Comparison of ENCODE assay signal across 19 cellular contexts in genomic region chr9:117135481-117135880, GRCh38.
"Had no signal": no experiment of that assay in that cellular context is flagged by ENCODE, and none has a peak within 500 bp of the region (broad histone marks: within the 10 kb centered on the region; RNA-seq: fewer than 3 reads in every experiment).

No MANE protein-coding gene starts in this region.

- H3K4me1 ChIP-seq: left ventricle myocardium inferior, spleen, testis, transverse colon had no signal

- H3K27ac ChIP-seq: left ventricle myocardium inferior, neutrophil, spleen, testis, transverse colon had no signal

- H3K9me3 ChIP-seq: left ventricle myocardium inferior, neutrophil, spleen, testis, transverse colon had no signal

- H3K4me3 Mint-ChIP-seq: immature natural killer cell; natural killer cell treated with Interleukin-12 subunit alpha and Interleukin-12 subunit beta and Interleukin-15 and Interleukin-18, amount 100 ng/mL, for 72 hours; stimulated activated memory B cell treated with anti-CD40 and anti-IgM and Interleukin-4, amounts not matched to agents 10 μg/mL and 1 μg/mL and 100 μg/mL, for 72 hours; stimulated activated naive CD8-positive, alpha-beta T cell treated with anti-CD3 and anti-CD28 coated beads, Interleukin-15, Interleukin-2, amounts not matched to agents 100 ng/mL and 50 ng/mL, for 24 hours had no signal

- H3K4me3 ChIP-seq: left ventricle myocardium inferior, lung, spleen, testis, transverse colon had no signal

- H3K27me3 Mint-ChIP-seq: natural killer cell treated with Interleukin-12 subunit alpha and Interleukin-12 subunit beta and Interleukin-15 and Interleukin-18, amount 100 ng/mL, for 72 hours; stimulated activated memory B cell treated with anti-CD40 and anti-IgM and Interleukin-4, amounts not matched to agents 10 μg/mL and 1 μg/mL and 100 μg/mL, for 72 hours; stimulated activated naive CD8-positive, alpha-beta T cell treated with anti-CD3 and anti-CD28 coated beads, Interleukin-15, Interleukin-2, amounts not matched to agents 100 ng/mL and 50 ng/mL, for 24 hours had no signal

- ATAC-seq: esophagus mucosa; natural killer cell treated with Interleukin-12 subunit alpha and Interleukin-12 subunit beta and Interleukin-15 and Interleukin-18, amount 100 ng/mL, for 72 hours; sciatic nerve; stimulated activated memory B cell treated with anti-CD40 and anti-IgM and Interleukin-4, amounts not matched to agents 10 μg/mL and 1 μg/mL and 100 μg/mL, for 72 hours had no signal

- H3K36me3 ChIP-seq: left ventricle myocardium inferior, neutrophil, spleen, transverse colon had no signal

- DNase-seq: cortex of kidney; effector memory CD4-positive, alpha-beta T cell; immature natural killer cell; left ventricle myocardium inferior; mesenchymal stem cell; midbrain; spleen; stimulated activated CD4-positive, alpha-beta T cell treated with anti-CD3 and anti-CD28 coated beads, Interleukin-15, amount 100 ng/mL, for 24 hours; stimulated activated CD4-positive, alpha-beta T cell treated with anti-CD3 and anti-CD28 coated beads, Interleukin-1b, Interleukin-23, amount 100 ng/mL, for 48 hours; stimulated activated CD4-positive, alpha-beta T cell treated with anti-CD3 and anti-CD28 coated beads, Interleukin-4, amount 100 ng/mL, for 24 hours; testis; transverse colon had no signal

- H3K27me3 ChIP-seq: neutrophil, spleen, testis, transverse colon had no signal

- H3K36me3 Mint-ChIP-seq: immature natural killer cell; natural killer cell treated with Interleukin-12 subunit alpha and Interleukin-12 subunit beta and Interleukin-15 and Interleukin-18, amount 100 ng/mL, for 72 hours; stimulated activated memory B cell treated with anti-CD40 and anti-IgM and Interleukin-4, amounts not matched to agents 10 μg/mL and 1 μg/mL and 100 μg/mL, for 72 hours had no signal

- H3K4me1 Mint-ChIP-seq: immature natural killer cell; stimulated activated memory B cell treated with anti-CD40 and anti-IgM and Interleukin-4, amounts not matched to agents 10 μg/mL and 1 μg/mL and 100 μg/mL, for 72 hours had no signal

- H3K27ac Mint-ChIP-seq: immature natural killer cell; natural killer cell treated with Interleukin-12 subunit alpha and Interleukin-12 subunit beta and Interleukin-15 and Interleukin-18, amount 100 ng/mL, for 72 hours; stimulated activated memory B cell treated with anti-CD40 and anti-IgM and Interleukin-4, amounts not matched to agents 10 μg/mL and 1 μg/mL and 100 μg/mL, for 72 hours; stimulated activated naive CD8-positive, alpha-beta T cell treated with anti-CD3 and anti-CD28 coated beads, Interleukin-15, Interleukin-2, amounts not matched to agents 100 ng/mL and 50 ng/mL, for 24 hours had no signal
